Comparison of ENCODE assay signal across 6 cellular contexts in genomic region chr19:10112037-10112751, GRCh38. TPM values are rescaled to one million over a fixed set of nuclear protein-coding genes. Genes with fewer than 3 reads are reported as not detected.
DNase-seq lines count a peak whose midpoint lies in the region; ATAC-seq, FAIRE-seq and TF ChIP-seq lines count a peak whose summit lies in the region.

No MANE protein-coding gene starts in this region.

- H3K4me1 Mint-ChIP-seq in activated B cell treated with CpG ODN at 0.5 μM for 24 hours, result peaks cover 48% of the 10 kb centered on the region
- peaks cover 17 to 60% (median 47%) of the 10 kb centered on the region in 4 donors for H3K4me1 Mint-ChIP-seq in naive thymus-derived CD8-positive, alpha-beta T cell

- ATAC-seq in activated B cell treated with CpG ODN at 0.5 μM for 24 hours (ENCODE audit: low read depth), result peak; percentile 2
- ATAC-seq in naive thymus-derived CD8-positive, alpha-beta T cell, result peak; percentile 17 to 31

- DNase-seq in GM19239 (ENCODE audit: insufficient read length, low spot score) (no peak), activated B cell treated with CpG ODN at 0.5 μM for 24 hours (no peak), NCI-H345 (lab: John Stamatoyannopoulos, UW) (no peak), NCI-H2107 (lab: John Stamatoyannopoulos, UW) (no peak), 8988T (no peak)
- DNase-seq in naive thymus-derived CD8-positive, alpha-beta T cell, result peak in 2 of 10 donors; percentile 26 to 61

- H3K36me3 Mint-ChIP-seq in activated B cell treated with CpG ODN at 0.5 μM for 24 hours (ENCODE audit: low read depth), result peaks cover 69% of the 10 kb centered on the region
- peaks cover 0 to 69% (median 6%) of the 10 kb centered on the region in 3 donors for H3K36me3 Mint-ChIP-seq in naive thymus-derived CD8-positive, alpha-beta T cell

- TF ChIP-seq CTCF in activated B cell treated with CpG ODN at 0.5 μM for 24 hours (IDR thresholded peaks at IDR 0.05), result no peak

- H3K27ac Mint-ChIP-seq in activated B cell treated with CpG ODN at 0.5 μM for 24 hours, result peak overlapping the region; percentile 82
- peak overlapping the region; percentile 75 to 97 (median 89) for H3K27ac Mint-ChIP-seq in naive thymus-derived CD8-positive, alpha-beta T cell

- peak; percentile 72 for FAIRE-seq in GM19239 (lab: Jason Lieb, UNC)

- no peaks in the 10 kb centered on the region for H3K27me3 Mint-ChIP-seq in activated B cell treated with CpG ODN at 0.5 μM for 24 hours
- H3K27me3 Mint-ChIP-seq in naive thymus-derived CD8-positive, alpha-beta T cell, result no peaks in the 10 kb centered on the region

- H3K9me3 Mint-ChIP-seq in activated B cell treated with CpG ODN at 0.5 μM for 24 hours, result no peaks in the 10 kb centered on the region
- no peaks in the 10 kb centered on the region for H3K9me3 Mint-ChIP-seq in naive thymus-derived CD8-positive, alpha-beta T cell

- peak overlapping the region; percentile 76 for H3K4me3 Mint-ChIP-seq in activated B cell treated with CpG ODN at 0.5 μM for 24 hours
- peak overlapping the region; percentile 22 to 87 (median 60) for H3K4me3 Mint-ChIP-seq in naive thymus-derived CD8-positive, alpha-beta T cell

- intact Hi-C loops in activated B cell treated with CpG ODN at 0.5 μM for 24 hours (cut with micrococcal nuclease), result loop anchor here (2.0 to 5.0 kb wide), 2 partner anchors 85 to 139 kb away; no protein-coding TSS in a partner anchor

- POLR2A ChIA-PET in activated B cell treated with CpG ODN at 0.5 μM for 24 hours (lab: Charles Lee), result interaction anchor here (0.6 to 10.3 kb wide), 8 partner anchors 8 to 222 kb away, joined by 3 to 297 read pairs (median 4); partner anchors contain the start of genes ANGPTL6, DNMT1 and ICAM1
- POLR2A ChIA-PET in naive thymus-derived CD8-positive, alpha-beta T cell (lab: Charles Lee), result interaction anchor here (1.0 to 12.3 kb wide), 5 partner anchors 6 to 83 kb away, joined by 3 to 116 read pairs (median 101); partner anchors contain the start of genes ANGPTL6, DNMT1 and PPAN

- CTCF ChIA-PET in activated B cell treated with CpG ODN at 0.5 μM for 24 hours (lab: Charles Lee), result interaction anchor here (1.1 to 2.9 kb wide), 4 partner anchors 9 to 181 kb away, joined by 4 to 41 read pairs (median 4); partner anchors contain the start of gene ANGPTL6

RNA-seq across cellular contexts. Expression of gene P2RY11, which starts 0.7 kb away (rescaled TPM):
- total RNA-seq in activated B cell treated with CpG ODN at 0.5 μM for 24 hours, result 33.1 and 42.6 TPM in 2 replicates
- 10 to 100 TPM; 61.4 to 68.0 TPM for total RNA-seq in naive thymus-derived CD8-positive, alpha-beta T cell
- 1 to 10 TPM; 2.2 to 4.2 (median 2.9) TPM for polyA plus RNA-seq in naive thymus-derived CD8-positive, alpha-beta T cell

RNA-seq across cellular contexts. Expression of gene PPAN, which starts 6.0 kb away (rescaled TPM):
- 107 and 119 TPM in 2 replicates for total RNA-seq in activated B cell treated with CpG ODN at 0.5 μM for 24 hours
- 100 to 1,000 TPM; 109 to 122 TPM for total RNA-seq in naive thymus-derived CD8-positive, alpha-beta T cell
- 10 to 100 TPM; 15.7 to 42.7 (median 25.8) TPM for polyA plus RNA-seq in naive thymus-derived CD8-positive, alpha-beta T cell

RNA-seq across cellular contexts. Expression of gene EIF3G, which starts 7.5 kb away (rescaled TPM):
- 332 and 371 TPM in 2 replicates for total RNA-seq in activated B cell treated with CpG ODN at 0.5 μM for 24 hours
- total RNA-seq in naive thymus-derived CD8-positive, alpha-beta T cell, result 100 to 1,000 TPM; 363 to 378 TPM
- 100 to 1,000 TPM; 226 to 282 (median 269) TPM for polyA plus RNA-seq in naive thymus-derived CD8-positive, alpha-beta T cell

RNA-seq across cellular contexts. Expression of gene ANGPTL6, which starts 9.7 kb away (rescaled TPM):
- 16.4 and 18.4 TPM in 2 replicates for total RNA-seq in activated B cell treated with CpG ODN at 0.5 μM for 24 hours
- 1 to 10 TPM; 1.3 to 1.8 TPM for total RNA-seq in naive thymus-derived CD8-positive, alpha-beta T cell
- under 1 TPM; 0.54 to 0.82 (median 0.65) TPM for polyA plus RNA-seq in naive thymus-derived CD8-positive, alpha-beta T cell

RNA-seq across cellular contexts. Expression of gene SHFL, which starts 26.1 kb away (rescaled TPM):
- 61.3 and 61.4 TPM in 2 replicates for total RNA-seq in activated B cell treated with CpG ODN at 0.5 μM for 24 hours
- 100 to 1,000 TPM; 109 to 113 TPM for total RNA-seq in naive thymus-derived CD8-positive, alpha-beta T cell
- polyA plus RNA-seq in naive thymus-derived CD8-positive, alpha-beta T cell, result 10 to 100 TPM; 32.0 to 51.3 (median 34.6) TPM
